ENCODE assay signal across 8 cellular contexts in the genomic region with DNA sequence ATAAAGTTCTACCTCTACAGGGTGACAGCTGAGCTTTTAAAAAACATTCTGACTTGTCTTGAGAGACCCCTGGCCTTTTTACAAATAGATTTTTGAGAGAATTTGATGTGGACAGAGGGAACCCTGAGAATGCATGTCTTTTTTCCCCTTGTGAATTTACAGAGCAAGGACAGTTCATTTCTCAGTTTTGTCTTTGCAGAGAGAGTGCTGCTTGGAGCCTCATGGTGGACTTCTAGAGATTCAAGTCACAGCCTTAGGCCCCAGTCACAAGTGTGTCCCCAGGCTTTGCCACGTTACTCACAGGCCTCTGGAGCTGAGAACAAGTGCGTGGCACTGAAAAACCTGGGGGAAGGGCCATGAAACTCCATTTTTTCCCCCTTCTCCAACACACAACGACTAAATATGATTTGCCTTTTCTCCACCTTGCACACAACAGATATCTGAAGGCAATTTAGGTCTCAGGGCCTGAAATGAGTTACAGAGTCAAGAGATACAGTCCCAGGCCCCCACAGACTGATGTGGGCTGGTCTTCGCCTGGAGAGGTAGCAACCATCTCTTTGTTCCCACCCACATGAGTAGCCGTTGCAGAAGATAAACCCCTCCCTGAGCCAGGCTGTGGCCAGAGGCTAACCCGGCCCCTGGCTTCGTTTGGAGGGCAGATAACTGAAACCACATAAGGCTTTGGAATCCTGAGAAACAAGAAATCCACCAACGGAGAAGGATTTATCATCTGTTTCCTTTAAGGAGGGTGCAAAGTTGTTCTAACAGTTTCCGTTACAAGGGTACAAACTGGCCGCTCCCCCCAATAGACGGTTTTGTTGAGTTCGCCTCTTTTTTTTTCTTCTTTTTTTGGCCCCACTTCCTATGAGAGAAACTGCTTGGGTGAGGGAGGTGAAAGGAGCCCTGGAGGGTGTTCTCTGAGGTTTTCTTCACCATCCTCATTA. TPM values are rescaled to one million over a fixed set of nuclear protein-coding genes. Genes with fewer than 3 reads are reported as not detected.
DNase-seq lines count a peak whose midpoint lies in the region; ATAC-seq and TF ChIP-seq lines count a peak whose summit lies in the region.

No MANE protein-coding gene starts in this region.

- H3K27me3 ChIP-seq in BE2C (no peaks in the 10 kb centered on the region), neutrophil (no peaks in the 10 kb centered on the region)

- peak overlapping the region; percentile 99 for H3K27ac ChIP-seq in neutrophil

- H3K9me3 ChIP-seq in BE2C (no peaks in the 10 kb centered on the region), neutrophil (no peaks in the 10 kb centered on the region)

- H3K4me1 ChIP-seq in BE2C, result peaks cover 9% of the 10 kb centered on the region; the same call in 1 of the 2 replicates
- peaks cover 49 to 65% of the 10 kb centered on the region in 2 experiments for H3K4me1 ChIP-seq in neutrophil (ENCODE audit: control insufficient read depth in 1 of 2, insufficient read depth in 1 of 2, low read depth in 1 of 2, low read length in 1 of 2)

- intact Hi-C loops in activated naive CD4-positive, alpha-beta T cell treated with anti-CD3 and anti-CD28 coated beads for 36 hours (cut with micrococcal nuclease), result loop anchor here (2.0 to 5.0 kb wide), 3 partner anchors 16 to 469 kb away; a partner anchor contains a TSS

- peaks cover 10% of the 10 kb centered on the region for H3K36me3 Mint-ChIP-seq in activated naive CD4-positive, alpha-beta T cell treated with anti-CD3 and anti-CD28 coated beads for 36 hours (ENCODE audit: low read depth)

- no peak for TF ChIP-seq CTCF in BE2C (IDR thresholded peaks at IDR 0.05; ENCODE audit: low read depth, low read length)
- TF ChIP-seq CTCF in neutrophil (IDR thresholded peaks at IDR 0.05), result no peak

- H3K4me3 ChIP-seq in BE2C (ENCODE audit: low read depth, low read length) (peak overlapping the region; percentile 75), neutrophil (ENCODE audit: low read depth in 1 of 2, low read length in 1 of 2) (peak overlapping the region; percentile 84 to 95)

- CTCF ChIA-PET in activated naive CD4-positive, alpha-beta T cell treated with anti-CD3 and anti-CD28 coated beads for 36 hours (lab: Charles Lee), result interaction anchor here (0.6 to 5.6 kb wide), 7 partner anchors 14 to 184 kb away, joined by 3 to 178 read pairs (median 6); no protein-coding TSS in a partner anchor

- peak overlapping the region; percentile 83 for H3K4me3 Mint-ChIP-seq in activated naive CD4-positive, alpha-beta T cell treated with anti-CD3 and anti-CD28 coated beads for 36 hours

- H3K4me1 Mint-ChIP-seq in activated naive CD4-positive, alpha-beta T cell treated with anti-CD3 and anti-CD28 coated beads for 36 hours (ENCODE audit: low read depth), result peaks cover 53% of the 10 kb centered on the region

- ATAC-seq in GM18861 (IDR thresholded peaks at IDR 0.05; ENCODE audit: unreplicated experiment) (no peak), HG02610 (IDR thresholded peaks at IDR 0.05; ENCODE audit: unreplicated experiment) (no peak)

- DNase-seq in BE2C (peak; percentile 52), GM19240 (ENCODE audit: insufficient read length, low spot score) (peak; percentile 47), NOMO-1 (lab: John Stamatoyannopoulos, UW; ENCODE audit: unreplicated experiment in 2 of 2) (peak; percentile 85 to 88), globus pallidus (ENCODE audit: low spot score) (peak; percentile 68)
- DNase-seq in activated naive CD4-positive, alpha-beta T cell treated with anti-CD3 and anti-CD28 coated beads for 36 hours, result peak; percentile 48

- no peaks in the 10 kb centered on the region for H3K36me3 ChIP-seq in BE2C
- peaks cover 10% of the 10 kb centered on the region for H3K36me3 ChIP-seq in neutrophil

- H3K9me3 Mint-ChIP-seq in activated naive CD4-positive, alpha-beta T cell treated with anti-CD3 and anti-CD28 coated beads for 36 hours, result no peaks in the 10 kb centered on the region

- H3K27ac Mint-ChIP-seq in activated naive CD4-positive, alpha-beta T cell treated with anti-CD3 and anti-CD28 coated beads for 36 hours, result peak overlapping the region; percentile 97

- no peaks in the 10 kb centered on the region for H3K27me3 Mint-ChIP-seq in activated naive CD4-positive, alpha-beta T cell treated with anti-CD3 and anti-CD28 coated beads for 36 hours (ENCODE audit: low read depth)

RNA-seq across cellular contexts. Expression of a gene that starts 1.0 kb away (rescaled TPM):
- polyA plus RNA-seq in BE2C (2012; ENCODE audit: insufficient read depth, insufficient read length, low read depth), result 1.1 TPM
- total RNA-seq in activated naive CD4-positive, alpha-beta T cell treated with anti-CD3 and anti-CD28 coated beads for 36 hours, result 10 to 100 TPM; 10.6 to 11.2 TPM

RNA-seq across cellular contexts. Expression of a gene that starts 39.8 kb away (rescaled TPM):
- 17.7 TPM for polyA plus RNA-seq in BE2C (2012; ENCODE audit: insufficient read depth, insufficient read length, low read depth)
- 10 to 100 TPM; 37.3 to 39.0 TPM for total RNA-seq in activated naive CD4-positive, alpha-beta T cell treated with anti-CD3 and anti-CD28 coated beads for 36 hours
